20 cellular contexts compared by ENCODE assay signal in genomic region chr1:240107058-240107684, GRCh38. TPM values are rescaled to one million over a fixed set of nuclear protein-coding genes. Genes with fewer than 3 reads are reported as not detected.
A peak's percentile ranks its signal among the peaks of the same experiment; 100 is the strongest.
DNase-seq lines count a peak whose midpoint lies in the region; ATAC-seq and TF ChIP-seq lines count a peak whose summit lies in the region.
"Had no signal": no experiment of that assay in that cellular context is flagged by ENCODE, and none has a peak within 500 bp of the region (broad histone marks: within the 10 kb centered on the region; RNA-seq: fewer than 3 reads in every experiment).

No MANE protein-coding gene starts in this region.

- peak overlapping the region; percentile 84; the same call in 1 of the 2 replicates for H2BK20ac ChIP-seq in IMR-90 (ENCODE audit: low read depth, low read length)

- H3K36me3 ChIP-seq in IMR-90 (ENCODE audit: control insufficient read depth, insufficient read depth, low read length), result no peaks in the 10 kb centered on the region
- H3K36me3 ChIP-seq: BLaER1, cardiac muscle cell had no signal

- peak; percentile 71 for ATAC-seq in IMR-90 (ENCODE audit: low read depth)
- no peak for ATAC-seq in foreskin keratinocyte
- ATAC-seq: activated T-helper 17 cell treated with anti-CD3 and anti-CD28 coated beads, Interleukin-2, amount 50 U/mL, for 72 hours; psoas muscle had no signal

- H3K9me3 Mint-ChIP-seq in brain, result no peaks in the 10 kb centered on the region
- H3K9me3 Mint-ChIP-seq: activated T-helper 17 cell treated with anti-CD3 and anti-CD28 coated beads, Interleukin-2, amount 50 U/mL, for 72 hours had no signal

- peak overlapping the region; percentile 30; the same call in 1 of the 2 replicates for H4K5ac ChIP-seq in IMR-90 (ENCODE audit: low read depth, low read length)

- peak overlapping the region; percentile 30 for H3K18ac ChIP-seq in IMR-90 (ENCODE audit: low read depth, low read length)

- peaks cover 38% of the 10 kb centered on the region for H3K4me1 Mint-ChIP-seq in brain
- H3K4me1 Mint-ChIP-seq: activated T-helper 17 cell treated with anti-CD3 and anti-CD28 coated beads, Interleukin-2, amount 50 U/mL, for 72 hours had no signal

- H4K91ac ChIP-seq in IMR-90 (ENCODE audit: insufficient read depth, low read depth, low read length), result no peak overlapping the region

- no peak overlapping the region; the same call in 1 of the 2 replicates for H2AK5ac ChIP-seq in IMR-90 (ENCODE audit: low read depth, low read length)

- peak overlapping the region in 1 of 2 experiments; percentile 49; a peak in 1 of 4 replicates for H4K8ac ChIP-seq in IMR-90 (ENCODE audit: low read depth in 2 of 2, low read length in 2 of 2)

- peaks cover 8% of the 10 kb centered on the region for H3K9me1 ChIP-seq in IMR-90 (ENCODE audit: insufficient read depth, low read length)

- peak overlapping the region; percentile 13; the same call in 1 of the 2 replicates for H3K4me3 ChIP-seq in IMR-90 (ENCODE audit: insufficient read depth, low read depth, low read length)
- H3K4me3 ChIP-seq: BLaER1, cardiac muscle cell, psoas muscle had no signal

- peaks cover 20 to 43% of the 10 kb centered on the region in 2 experiments for H3K79me1 ChIP-seq in IMR-90 (ENCODE audit: low read depth in 1 of 2, low read length in 2 of 2)

- H3K4me2 ChIP-seq in IMR-90 (ENCODE audit: low read depth, low read length), result peak overlapping the region; percentile 95; the same call in 1 of the 2 replicates
- H3K4me2 ChIP-seq: BLaER1, KMS-11 had no signal

- in situ Hi-C loops in IMR-90 (cut with MboI; ENCODE audit: low sequenced_read_pairs), result no loop called here

- H3K27me3 Mint-ChIP-seq in brain, result no peaks in the 10 kb centered on the region

- H2BK15ac ChIP-seq in IMR-90 (ENCODE audit: low read depth, low read length), result no peak overlapping the region

- H2AFZ ChIP-seq in IMR-90 (replicated peaks; ENCODE audit: low read length, poor library complexity), result no peak overlapping the region

- peak overlapping the region; percentile 71 for H3K4ac ChIP-seq in IMR-90 (ENCODE audit: low read depth, low read length)

- TF ChIP-seq CTCF in IMR-90 (conservative IDR thresholded peaks at IDR 0.05; ENCODE audit: low read depth, low read length) (no peak), brain (conservative IDR thresholded peaks at IDR 0.05) (no peak), foreskin keratinocyte (conservative IDR thresholded peaks at IDR 0.05) (no peak)

- H3K27ac ChIP-seq in IMR-90 (ENCODE audit: insufficient read depth, low read length) (no peak overlapping the region), foreskin keratinocyte (no peak overlapping the region), caudate nucleus (ENCODE audit: low read depth, low read length) (no peak overlapping the region)
- H3K27ac ChIP-seq: BLaER1, cardiac muscle cell, epithelial cell of prostate, KMS-11, psoas muscle had no signal

- H3K4me3 Mint-ChIP-seq in brain, result peak overlapping the region in 2 of 5 experiments; percentile 3 to 13
- H3K4me3 Mint-ChIP-seq: activated T-helper 17 cell treated with anti-CD3 and anti-CD28 coated beads, Interleukin-2, amount 50 U/mL, for 72 hours had no signal

- H3K9me3 ChIP-seq in IMR-90 (ENCODE audit: control insufficient read depth, insufficient read depth, low read length), result no peaks in the 10 kb centered on the region
- H3K9me3 ChIP-seq: BLaER1, psoas muscle had no signal

- H3K23ac ChIP-seq in IMR-90 (ENCODE audit: low read depth, low read length), result peak overlapping the region; percentile 39; the same call in 1 of the 2 replicates

- no peak for TF ChIP-seq RAD21 in IMR-90 (IDR thresholded peaks at IDR 0.05; ENCODE audit: low read length)

- no peak overlapping the region for H2AK9ac ChIP-seq in IMR-90 (replicated peaks; ENCODE audit: low read depth, low read length, poor library complexity)

- H4K20me1 ChIP-seq in IMR-90 (ENCODE audit: insufficient read depth, low read length), result peaks cover 40% of the 10 kb centered on the region; the same call in 1 of the 2 replicates
- H4K20me1 ChIP-seq: BLaER1 had no signal

- intact Hi-C loops in IMR-90 (cut with micrococcal nuclease), result no loop called here

- peak overlapping the region in 3 of 5 experiments; percentile 5 to 88 (median 79) for H3K27ac Mint-ChIP-seq in brain
- H3K27ac Mint-ChIP-seq: activated T-helper 17 cell treated with anti-CD3 and anti-CD28 coated beads, Interleukin-2, amount 50 U/mL, for 72 hours had no signal

- no peak for TF ChIP-seq POLR2A in IMR-90 (IDR thresholded peaks at IDR 0.05; ENCODE audit: low read depth, low read length)

- H3K14ac ChIP-seq in IMR-90 (replicated peaks; ENCODE audit: low read depth, low read length), result peak overlapping the region; percentile 38

- peak; percentile 57 for DNase-seq in AG20443 (ENCODE audit: low spot score)
- DNase-seq in IMR-90, result peak; percentile 88
- DNase-seq in kidney tubule cell (ENCODE audit: low spot score), result peak; percentile 52
- no peak for DNase-seq in HuH-7.5 (ENCODE audit: low spot score)
- no peak for DNase-seq in activated T-cell treated with anti-CD3 and anti-CD28 coated beads, Interleukin-2, amount 50 U/mL, for 1 hour
- no peak for DNase-seq in foreskin keratinocyte
- no peak for DNase-seq in caudate nucleus (lab: John Stamatoyannopoulos, UW)
- DNase-seq: activated CD4-positive, alpha-beta T cell treated with anti-CD3 and anti-CD28 coated beads for 48 hours; NCI-H2029 treated with DMSO at 0.1 percent for 48 hours; psoas muscle; stimulated activated naive CD4-positive, alpha-beta T cell treated with Interleukin-2 at 50 U/mL for 16 hours; T-helper 1 cell had no signal

- peak overlapping the region; percentile 44; the same call in 1 of the 2 replicates for H2BK120ac ChIP-seq in IMR-90 (ENCODE audit: low read depth, low read length)

- 0% methylated on average over 1 of the region's 3 CpGs; no CpG with 5 or more reads in 1 of the 2 experiments for WGBS in IMR-90 (ENCODE audit: extremely low coverage in 2 of 2, insufficient read length in 1 of 2), 2 experiments

- H3K4me1 ChIP-seq in IMR-90 (ENCODE audit: control insufficient read depth, insufficient read depth, low read length), result peaks cover 6% of the 10 kb centered on the region
- H3K4me1 ChIP-seq in foreskin keratinocyte, result no peaks in the 10 kb centered on the region
- H3K4me1 ChIP-seq: psoas muscle had no signal

- POLR2A ChIA-PET in IMR-90 (lab: Charles Lee; ENCODE audit: unreplicated experiment), result no interaction called here

- CTCF ChIA-PET in IMR-90 (lab: Yijun Ruan, JAX), result interaction anchor here (0.5 kb wide), 1 partner anchor 47 kb away, joined by 3 read pairs; no protein-coding TSS in a partner anchor

- peak overlapping the region; percentile 89 for H2BK5ac ChIP-seq in IMR-90 (ENCODE audit: low read depth, low read length, poor library complexity, severe bottlenecking)

- no peak overlapping the region for H3K9ac ChIP-seq in IMR-90 (ENCODE audit: low read depth, low read length)
- H3K9ac ChIP-seq: BLaER1, KMS-11 had no signal

- H3K36me3 Mint-ChIP-seq in brain, result peaks cover 18% of the 10 kb centered on the region

- no TSS peak for BruUV-seq in IMR-90 (replicated peaks; lab: Mats Ljungman, UMichigan)

- H3K56ac ChIP-seq in IMR-90 (ENCODE audit: extremely low read depth, insufficient read depth, low read length), result no peak overlapping the region

- dilution Hi-C loops in IMR-90 (cut with HindIII; ENCODE audit: low sequenced_read_pairs, unreplicated experiment), result no loop called here

- no peaks in the 10 kb centered on the region; the same call in 1 of the 2 replicates for H3K27me3 ChIP-seq in IMR-90 (ENCODE audit: control insufficient read depth, insufficient read depth, low read length)
- H3K27me3 ChIP-seq in foreskin keratinocyte, result no peaks in the 10 kb centered on the region
- H3K27me3 ChIP-seq: BLaER1, cardiac muscle cell had no signal

TF ChIP-seq in IMR-90, 13 proteins besides CTCF, POLR2A, EP300 and RAD21:
- TF ChIP-seq FOS (IDR thresholded peaks at IDR 0.05; ENCODE audit: low read depth, low read length) (peak; percentile 65), ELK1 (IDR thresholded peaks at IDR 0.05; ENCODE audit: borderline replicate concordance, low read depth, low read length) (no peak), CEBPB (IDR thresholded peaks at IDR 0.05; ENCODE audit: low read depth, low read length) (peak; percentile 51)

RNA-seq across cellular contexts. Expression of gene FMN2, which starts 15.5 kb away (rescaled TPM):
- total RNA-seq in IMR-90 (2012; rRNA removed) (35.8 and 50.0 TPM in 2 replicates), foreskin keratinocyte (not detected in 2 replicates)
- polyA plus RNA-seq in IMR-90 (2012; rRNA removed) (20.1 and 29.0 TPM in 2 replicates), brain (ENCODE audit: insufficient read depth, low read depth, low replicate concordance) (40.2 TPM), foreskin keratinocyte (not detected in 2 replicates)
- polyA plus RNA-seq in IMR-90 (2012; cell fraction: cytosol; rRNA removed), result 4.7 and 5.4 TPM in 2 replicates
- polyA plus RNA-seq in IMR-90 (2012; cell fraction: nucleus; rRNA removed; ENCODE audit: low replicate concordance), result 7.2 and 9.7 TPM in 2 replicates
- total RNA-seq: activated T-helper 17 cell treated with anti-CD3 and anti-CD28 coated beads, Interleukin-2, amount 50 U/mL, for 72 hours; mononuclear cell; OCI-LY7 had no signal

Comparison
In these comparisons a context has a peak if more than half of its experiments do, and no peak if none do; other contexts are left out.
1. DNase-seq: peak in AG20443 (single experiment), IMR-90 (single experiment) and kidney tubule cell (single experiment); none in HuH-7.5 (single experiment), activated T-cell treated with anti-CD3 and anti-CD28 coated beads, Interleukin-2, amount 50 U/mL, for 1 hour (single experiment), foreskin keratinocyte (0 of 2) and caudate nucleus (0 of 61).